In genomic region chr20:56851552-56851951, GRCh38 we compare ENCODE assay signal across 23 cellular contexts.
"Had no signal": no experiment of that assay in that cellular context is flagged by ENCODE, and none has a peak within 500 bp of the region (broad histone marks: within the 10 kb centered on the region; RNA-seq: fewer than 3 reads in every experiment).

No MANE protein-coding gene starts in this region.

- H3K27me3 ChIP-seq: foreskin keratinocyte had no signal

- H3K36me3 ChIP-seq: esophagus muscularis mucosa, gastroesophageal sphincter, heart right ventricle, left lung, lower lobe of right lung had no signal

- H3K9me3 ChIP-seq: esophagus muscularis mucosa, gastroesophageal sphincter, left lung, lower lobe of right lung, mucosa of descending colon had no signal

- ATAC-seq: foreskin keratinocyte, gastroesophageal sphincter, heart right ventricle, left cardiac atrium, left lung, left ventricle myocardium superior, lower lobe of right lung, mucosa of descending colon had no signal

- H3K27ac ChIP-seq: coronary artery, dorsolateral prefrontal cortex, esophagus muscularis mucosa, foreskin keratinocyte, gastroesophageal sphincter, heart right ventricle, left lung, lower lobe of right lung had no signal

- H3K4me1 ChIP-seq: esophagus muscularis mucosa, foreskin keratinocyte, gastroesophageal sphincter, heart right ventricle, left lung, lower lobe of right lung had no signal

- FAIRE-seq: colon, endothelial cell of umbilical vein, frontal cortex, islet of Langerhans had no signal

- DNase-seq: dermis blood vessel endothelial cell; dorsolateral prefrontal cortex; effector CD4-positive, alpha-beta T cell; effector memory CD4-positive, alpha-beta T cell; foreskin keratinocyte; glutamatergic neuron; head of caudate nucleus; heart right ventricle; hippocampal formation; left cardiac atrium; left lung; left ventricle myocardium superior; lower lobe of right lung; mesenchymal stem cell; mucosa of descending colon; naive B cell had no signal

- H3K4me3 ChIP-seq: coronary artery, dorsolateral prefrontal cortex, esophagus muscularis mucosa, gastroesophageal sphincter, heart right ventricle, left lung, lower lobe of right lung, mucosa of descending colon had no signal
